Comparison of ENCODE assay signal across 1 cellular context in the genomic region with DNA sequence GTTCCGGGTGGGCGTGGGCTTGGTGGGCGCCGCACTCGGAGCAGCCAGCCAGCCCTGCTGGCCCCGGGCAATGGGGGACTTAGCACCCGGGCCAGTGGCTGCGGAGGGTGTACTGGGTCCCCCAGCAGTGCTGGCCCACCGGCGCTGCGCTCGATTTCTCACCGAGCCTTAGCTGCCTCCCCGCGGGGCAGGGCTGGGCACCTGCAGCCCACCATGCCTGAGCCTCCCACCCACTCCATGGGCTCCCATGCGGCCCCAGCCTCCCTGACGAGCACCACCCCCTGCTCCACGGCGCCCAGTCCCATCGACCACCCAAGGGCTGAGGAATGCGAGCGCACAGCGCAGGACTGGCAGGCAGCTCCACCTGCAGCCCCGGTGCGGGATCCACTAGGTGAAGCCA. TPM values are rescaled to one million over a fixed set of nuclear protein-coding genes. Genes with fewer than 3 reads are reported as not detected.
"Had no signal": no experiment of that assay in that cellular context is flagged by ENCODE, and none has a peak within 500 bp of the region (broad histone marks: within the 10 kb centered on the region; RNA-seq: fewer than 3 reads in every experiment).

No MANE protein-coding gene starts in this region.

RNA-seq across cellular contexts. Expression of gene ZNF605, which starts 17.3 kb away (rescaled TPM):
- total RNA-seq: HT-29 had no signal
